18 cellular contexts compared by ENCODE assay signal in genomic region chrX:69029696-69030245, GRCh38.
"Had no signal": no experiment of that assay in that cellular context is flagged by ENCODE, and none has a peak within 500 bp of the region (broad histone marks: within the 10 kb centered on the region; RNA-seq: fewer than 3 reads in every experiment).

No MANE protein-coding gene starts in this region.

- H3K9me3 ChIP-seq: breast epithelium, ovary, right lobe of liver, SK-N-SH, testis, upper lobe of right lung had no signal

- H3K27me3 ChIP-seq: ovary, right lobe of liver, testis, upper lobe of right lung had no signal

- H3K36me3 Mint-ChIP-seq: mesothelial cell of epicardium had no signal

- ATAC-seq: activated CD8-positive, alpha-beta T cell treated with anti-CD3 and anti-CD28 coated beads, Interleukin-2, amount 10 ng/mL, durations not matched to agents 7 days and 5 days; activated naive CD8-positive, alpha-beta T cell treated with anti-CD3 and anti-CD28 coated beads, Interleukin-2, amount 50 U/mL, for 24 hours; right lobe of liver; upper lobe of right lung had no signal

- H3K27me3 Mint-ChIP-seq: activated naive CD8-positive, alpha-beta T cell treated with anti-CD3 and anti-CD28 coated beads, Interleukin-2, amount 50 U/mL, for 24 hours had no signal

- H3K4me1 ChIP-seq: breast epithelium, right lobe of liver, testis had no signal

- H3K27ac Mint-ChIP-seq: activated CD8-positive, alpha-beta T cell treated with anti-CD3 and anti-CD28 coated beads, Interleukin-2, amount 10 ng/mL, durations not matched to agents 7 days and 5 days; activated naive CD4-positive, alpha-beta T cell treated with anti-CD3 and anti-CD28 coated beads for 36 hours; activated naive CD8-positive, alpha-beta T cell treated with anti-CD3 and anti-CD28 coated beads, Interleukin-2, amount 50 U/mL, for 24 hours; activated T-helper 1 cell treated with anti-CD3 and anti-CD28 coated beads, Interleukin-12 subunit alpha, Interleukin-12 subunit beta, Interleukin-2, Interleukin-4 antibody, amounts not matched to agents 30 ng/mL and 10 ng/mL and 1 ng/mL, durations not matched to agents 14 hours and 24 hours and 36 hours; mesothelial cell of epicardium had no signal

- H3K27ac ChIP-seq: breast epithelium, ovary, right lobe of liver, stomach, testis, upper lobe of right lung had no signal

- H3K4me3 ChIP-seq: breast epithelium, ovary, right lobe of liver, stomach, testis, upper lobe of right lung had no signal

- H3K36me3 ChIP-seq: breast epithelium, ovary, right lobe of liver, stomach, upper lobe of right lung had no signal

- H3K4me3 Mint-ChIP-seq: activated CD8-positive, alpha-beta T cell treated with anti-CD3 and anti-CD28 coated beads, Interleukin-2, amount 10 ng/mL, durations not matched to agents 7 days and 5 days; activated naive CD4-positive, alpha-beta T cell treated with anti-CD3 and anti-CD28 coated beads for 36 hours; activated naive CD8-positive, alpha-beta T cell treated with anti-CD3 and anti-CD28 coated beads, Interleukin-2, amount 50 U/mL, for 24 hours; activated T-helper 1 cell treated with anti-CD3 and anti-CD28 coated beads, Interleukin-12 subunit alpha, Interleukin-12 subunit beta, Interleukin-2, Interleukin-4 antibody, amounts not matched to agents 30 ng/mL and 10 ng/mL and 1 ng/mL, durations not matched to agents 14 hours and 24 hours and 36 hours; mesothelial cell of epicardium had no signal

- H3K9me3 Mint-ChIP-seq: activated naive CD4-positive, alpha-beta T cell treated with anti-CD3 and anti-CD28 coated beads for 36 hours; activated naive CD8-positive, alpha-beta T cell treated with anti-CD3 and anti-CD28 coated beads, Interleukin-2, amount 50 U/mL, for 24 hours; activated T-helper 1 cell treated with anti-CD3 and anti-CD28 coated beads, Interleukin-12 subunit alpha, Interleukin-12 subunit beta, Interleukin-2, Interleukin-4 antibody, amounts not matched to agents 30 ng/mL and 10 ng/mL and 1 ng/mL, durations not matched to agents 14 hours and 24 hours and 36 hours had no signal

- DNase-seq: activated CD4-positive, alpha-beta T cell treated with anti-CD3 and anti-CD28 coated beads for 48 hours; activated CD8-positive, alpha-beta T cell treated with anti-CD3 and anti-CD28 coated beads, Interleukin-2, amount 10 ng/mL, durations not matched to agents 7 days and 5 days; activated naive CD4-positive, alpha-beta T cell treated with anti-CD3 and anti-CD28 coated beads for 36 hours; activated naive CD8-positive, alpha-beta T cell treated with anti-CD3 and anti-CD28 coated beads, Interleukin-2, amount 50 U/mL, for 24 hours; aorta; dermis blood vessel endothelial cell; erythroblast; hippocampal formation; ovary; right lobe of liver; SK-N-SH; stomach; T-helper 1 cell; testis; upper lobe of right lung had no signal
